In genomic region chrX:53039239-53039638, GRCh38 we compare ENCODE assay signal across 1 cellular context.
TF ChIP-seq lines count a peak whose summit lies in the region.

No MANE protein-coding gene starts in this region.

TF ChIP-seq in K562, 482 proteins besides CTCF, POLR2A, EP300 and RAD21 (continued from another document):
- TF ChIP-seq ZNF655 (CRISPR knock-in tag; IDR thresholded peaks at IDR 0.05) (no peak), TCF3 (CRISPR knock-in tag; IDR thresholded peaks at IDR 0.05) (peak; percentile 62), ARID1B (IDR thresholded peaks at IDR 0.05) (peak; percentile 66), RFX7 (CRISPR knock-in tag; IDR thresholded peaks at IDR 0.05) (no peak), TAL1 (IDR thresholded peaks at IDR 0.05) (peak; percentile 56), CBX5 (IDR thresholded peaks at IDR 0.05; ENCODE audit: borderline replicate concordance, low read depth) (no peak), PKNOX1 (IDR thresholded peaks at IDR 0.05) (peak; percentile 46), TFAP4 (CRISPR knock-in tag; IDR thresholded peaks at IDR 0.05; ENCODE audit: borderline replicate concordance) (no peak), CBFA2T2 (conservative IDR thresholded peaks at IDR 0.05) (peak; percentile 56), TEAD4 (IDR thresholded peaks at IDR 0.05; ENCODE audit: low read length) (peak; percentile 33; the same call in 1 of the 2 replicates), TEAD4 (CRISPR knock-in tag; IDR thresholded peaks at IDR 0.05; ENCODE audit: borderline replicate concordance) (no peak)
